1 cellular context compared by ENCODE assay signal in genomic region chr7:104923010-104923421, GRCh38.
TF ChIP-seq lines count a peak whose summit lies in the region.

No MANE protein-coding gene starts in this region.

TF ChIP-seq in HepG2, 621 proteins besides CTCF, POLR2A, EP300 and RAD21 (continued from another document and continues in another):
- no peak for TF ChIP-seq ZFP90 (CRISPR knock-in tag; IDR thresholded peaks at IDR 0.05; ENCODE audit: borderline replicate concordance)
- TF ChIP-seq KAT8 (CRISPR knock-in tag; IDR thresholded peaks at IDR 0.05), result 0 out of 2 replicates have a peak, but pooled peaks have one; percentile 41
- TF ChIP-seq ZKSCAN1 (IDR thresholded peaks at IDR 0.05; ENCODE audit: low read length), result no peak
- no peak for TF ChIP-seq SNAPC5 (CRISPR knock-in tag; IDR thresholded peaks at IDR 0.05; ENCODE audit: borderline replicate concordance)
- TF ChIP-seq ZNF569 (CRISPR knock-in tag; IDR thresholded peaks at IDR 0.05; ENCODE audit: borderline replicate concordance), result no peak
- no peak for TF ChIP-seq KMT2A (CRISPR knock-in tag; IDR thresholded peaks at IDR 0.05)
- TF ChIP-seq ZNF513 (CRISPR knock-in tag; conservative IDR thresholded peaks at IDR 0.05), result no peak
- TF ChIP-seq ARID5B (CRISPR knock-in tag; IDR thresholded peaks at IDR 0.05), result 0 out of 2 replicates have a peak, but pooled peaks have one; percentile 29
- TF ChIP-seq FOXC1 (CRISPR knock-in tag; IDR thresholded peaks at IDR 0.05; ENCODE audit: borderline replicate concordance), result no peak
- TF ChIP-seq ZFP91 (CRISPR knock-in tag; IDR thresholded peaks at IDR 0.05; ENCODE audit: borderline replicate concordance), result no peak
- no peak for TF ChIP-seq PCBP1 (IDR thresholded peaks at IDR 0.05; ENCODE audit: borderline replicate concordance, low read depth, low read length)
- TF ChIP-seq U2AF2 (IDR thresholded peaks at IDR 0.05; ENCODE audit: low read depth, low read length), result no peak
- TF ChIP-seq IKZF5 (CRISPR knock-in tag; IDR thresholded peaks at IDR 0.05), result no peak
- no peak for TF ChIP-seq ETV6 (CRISPR knock-in tag; conservative IDR thresholded peaks at IDR 0.05)
- TF ChIP-seq PRDM10 (CRISPR knock-in tag; IDR thresholded peaks at IDR 0.05; ENCODE audit: low read depth), result 0 out of 2 replicates have a peak, but pooled peaks have one; percentile 40
- TF ChIP-seq ZSCAN12 (CRISPR knock-in tag; IDR thresholded peaks at IDR 0.05), result no peak
- TF ChIP-seq HOMEZ (CRISPR knock-in tag; IDR thresholded peaks at IDR 0.05; ENCODE audit: low read depth), result peak; percentile 89; the same call in 1 of the 2 replicates
- no peak for TF ChIP-seq POLR2G (IDR thresholded peaks at IDR 0.05; ENCODE audit: low read depth, low read length)
- no peak for TF ChIP-seq ZNF234 (CRISPR knock-in tag; conservative IDR thresholded peaks at IDR 0.05)
- TF ChIP-seq ZNF720 (CRISPR knock-in tag; IDR thresholded peaks at IDR 0.05), result no peak
- peak; percentile 53; the same call in 1 of the 2 replicates for TF ChIP-seq MIXL1 (CRISPR knock-in tag; IDR thresholded peaks at IDR 0.05)
- TF ChIP-seq GPN1 (CRISPR knock-in tag; IDR thresholded peaks at IDR 0.05; ENCODE audit: borderline replicate concordance), result no peak
- TF ChIP-seq ZNF792 (CRISPR knock-in tag; IDR thresholded peaks at IDR 0.05), result no peak
- no peak for TF ChIP-seq ZNF124 (CRISPR knock-in tag; IDR thresholded peaks at IDR 0.05)
- no peak for TF ChIP-seq FOXP1 (IDR thresholded peaks at IDR 0.05)
- no peak for TF ChIP-seq FOXP1 (CRISPR knock-in tag; IDR thresholded peaks at IDR 0.05)
- TF ChIP-seq ZNF256 (CRISPR knock-in tag; conservative IDR thresholded peaks at IDR 0.05), result no peak
- no peak for TF ChIP-seq SIX4 (CRISPR knock-in tag; IDR thresholded peaks at IDR 0.05)
- 0 out of 2 replicates have a peak, but pooled peaks have one; percentile 31 for TF ChIP-seq ZNF275 (CRISPR knock-in tag; IDR thresholded peaks at IDR 0.05; ENCODE audit: borderline replicate concordance)
- no peak for TF ChIP-seq CCDC6 (CRISPR knock-in tag; IDR thresholded peaks at IDR 0.05)
- TF ChIP-seq SOX6 (IDR thresholded peaks at IDR 0.05), result no peak
- peak; percentile 30; the same call in 1 of the 2 replicates for TF ChIP-seq SOX6 (CRISPR knock-in tag; IDR thresholded peaks at IDR 0.05)
- peak; percentile 38; the same call in 1 of the 2 replicates for TF ChIP-seq ZNF331 (CRISPR knock-in tag; IDR thresholded peaks at IDR 0.05)
- TF ChIP-seq ZBTB44 (CRISPR knock-in tag; IDR thresholded peaks at IDR 0.05), result no peak
- TF ChIP-seq NFE2L1 (CRISPR knock-in tag; IDR thresholded peaks at IDR 0.05; ENCODE audit: borderline replicate concordance), result no peak
- no peak for TF ChIP-seq ZNF530 (CRISPR knock-in tag; IDR thresholded peaks at IDR 0.05; ENCODE audit: low read depth)
- TF ChIP-seq HOXA7 (CRISPR knock-in tag; IDR thresholded peaks at IDR 0.05), result no peak
- no peak for TF ChIP-seq ZFP1 (CRISPR knock-in tag; IDR thresholded peaks at IDR 0.05)
- TF ChIP-seq MLXIP (CRISPR knock-in tag; IDR thresholded peaks at IDR 0.05; ENCODE audit: borderline replicate concordance), result no peak
- TF ChIP-seq IRF1 (CRISPR knock-in tag; IDR thresholded peaks at IDR 0.05; ENCODE audit: low read depth), result no peak
- 0 out of 2 replicates have a peak, but pooled peaks have one; percentile 30 for TF ChIP-seq ZNF317 (CRISPR knock-in tag; IDR thresholded peaks at IDR 0.05)
